3 cellular contexts compared by ENCODE assay signal in the genomic region with DNA sequence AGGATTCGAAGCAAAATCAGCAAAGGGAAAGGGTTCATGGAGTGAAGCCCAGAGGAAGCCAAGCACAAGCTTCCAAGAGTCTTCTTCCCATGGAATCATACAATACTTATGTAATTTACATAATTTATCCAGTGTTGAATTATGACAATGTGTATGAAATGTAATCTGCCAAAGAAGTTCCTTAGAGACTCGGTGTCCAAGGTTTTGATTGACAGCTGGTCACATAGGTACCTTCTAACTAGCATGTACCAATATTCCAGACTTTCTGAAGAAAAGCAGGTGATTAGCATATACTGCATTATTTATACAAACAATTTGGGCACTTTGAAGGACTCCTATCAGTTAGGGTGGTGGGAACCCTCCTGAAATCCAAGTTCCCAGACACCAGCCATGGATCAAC.
TF ChIP-seq lines count a peak whose summit lies in the region.

No MANE protein-coding gene starts in this region.

TF ChIP-seq in HEK293T, 16 proteins besides CTCF, POLR2A, EP300 and RAD21 (continued from another document):
- TF ChIP-seq FOXK2 (IDR thresholded peaks at IDR 0.05), result no peak
- TF ChIP-seq LEF1 (IDR thresholded peaks at IDR 0.05; ENCODE audit: borderline replicate concordance), result no peak
- TF ChIP-seq SUZ12 (IDR thresholded peaks at IDR 0.05), result no peak
- TF ChIP-seq, protein P1, sequence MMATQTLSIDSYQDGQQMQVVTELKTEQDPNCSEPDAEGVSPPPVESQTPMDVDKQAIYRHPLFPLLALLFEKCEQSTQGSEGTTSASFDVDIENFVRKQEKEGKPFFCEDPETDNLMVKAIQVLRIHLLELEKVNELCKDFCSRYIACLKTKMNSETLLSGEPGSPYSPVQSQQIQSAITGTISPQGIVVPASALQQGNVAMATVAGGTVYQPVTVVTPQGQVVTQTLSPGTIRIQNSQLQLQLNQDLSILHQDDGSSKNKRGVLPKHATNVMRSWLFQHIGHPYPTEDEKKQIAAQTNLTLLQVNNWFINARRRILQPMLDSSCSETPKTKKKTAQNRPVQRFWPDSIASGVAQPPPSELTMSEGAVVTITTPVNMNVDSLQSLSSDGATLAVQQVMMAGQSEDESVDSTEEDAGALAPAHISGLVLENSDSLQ (IDR thresholded peaks at IDR 0.05), result peak; percentile 82
TF ChIP-seq in HEK293T: peak in this region for 1.

TF ChIP-seq in WTC11, 78 proteins besides CTCF, POLR2A, EP300 and RAD21 (continued from another document):
- TF ChIP-seq, protein P2, sequence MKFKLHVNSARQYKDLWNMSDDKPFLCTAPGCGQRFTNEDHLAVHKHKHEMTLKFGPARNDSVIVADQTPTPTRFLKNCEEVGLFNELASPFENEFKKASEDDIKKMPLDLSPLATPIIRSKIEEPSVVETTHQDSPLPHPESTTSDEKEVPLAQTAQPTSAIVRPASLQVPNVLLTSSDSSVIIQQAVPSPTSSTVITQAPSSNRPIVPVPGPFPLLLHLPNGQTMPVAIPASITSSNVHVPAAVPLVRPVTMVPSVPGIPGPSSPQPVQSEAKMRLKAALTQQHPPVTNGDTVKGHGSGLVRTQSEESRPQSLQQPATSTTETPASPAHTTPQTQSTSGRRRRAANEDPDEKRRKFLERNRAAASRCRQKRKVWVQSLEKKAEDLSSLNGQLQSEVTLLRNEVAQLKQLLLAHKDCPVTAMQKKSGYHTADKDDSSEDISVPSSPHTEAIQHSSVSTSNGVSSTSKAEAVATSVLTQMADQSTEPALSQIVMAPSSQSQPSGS (CRISPR knock-in tag; IDR thresholded peaks at IDR 0.05; ENCODE audit: borderline replicate concordance, low read depth), result no peak
- TF ChIP-seq TP53 (CRISPR knock-in tag; IDR thresholded peaks at IDR 0.05) (no peak), NR2C2 (CRISPR knock-in tag; IDR thresholded peaks at IDR 0.05) (no peak), ZNF317 (CRISPR knock-in tag; IDR thresholded peaks at IDR 0.05; ENCODE audit: borderline replicate concordance, low read depth) (no peak)
- TF ChIP-seq, protein P3, sequence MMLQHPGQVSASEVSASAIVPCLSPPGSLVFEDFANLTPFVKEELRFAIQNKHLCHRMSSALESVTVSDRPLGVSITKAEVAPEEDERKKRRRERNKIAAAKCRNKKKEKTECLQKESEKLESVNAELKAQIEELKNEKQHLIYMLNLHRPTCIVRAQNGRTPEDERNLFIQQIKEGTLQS (CRISPR knock-in tag; conservative IDR thresholded peaks at IDR 0.05), result no peak

TF ChIP-seq in K562, 482 proteins besides CTCF, POLR2A, EP300 and RAD21:
- TF ChIP-seq, protein P1 (IDR thresholded peaks at IDR 0.05), result peak; percentile 59; the same call in 1 of the 2 replicates
- TF ChIP-seq NCOA1 (IDR thresholded peaks at IDR 0.05; ENCODE audit: low read depth), result no peak
- TF ChIP-seq RBM22 (IDR thresholded peaks at IDR 0.05; ENCODE audit: low read depth, low read length, poor library complexity, severe bottlenecking), result no peak
